ENCODE assay signal across 28 cellular contexts in genomic region chr1:200438911-200439310, GRCh38. TPM values are rescaled to one million over a fixed set of nuclear protein-coding genes. Genes with fewer than 3 reads are reported as not detected.
DNase-seq lines count a peak whose midpoint lies in the region; ATAC-seq and TF ChIP-seq lines count a peak whose summit lies in the region.
"Had no signal": no experiment of that assay in that cellular context is flagged by ENCODE, and none has a peak within 500 bp of the region (broad histone marks: within the 10 kb centered on the region; RNA-seq: fewer than 3 reads in every experiment).

No MANE protein-coding gene starts in this region.

- no peak overlapping the region for H4K91ac ChIP-seq in IMR-90 (ENCODE audit: insufficient read depth, low read depth, low read length)

- no peak overlapping the region for H4K8ac ChIP-seq in IMR-90 (ENCODE audit: low read depth in 2 of 2, low read length in 2 of 2)

- no peak overlapping the region for H3K4me3 ChIP-seq in IMR-90 (ENCODE audit: insufficient read depth, low read depth, low read length)
- no peak overlapping the region for H3K4me3 ChIP-seq in esophagus squamous epithelium
- H3K4me3 ChIP-seq in smooth muscle cell: no peak overlapping the region
- H3K4me3 ChIP-seq: left ventricle myocardium inferior, pancreas, right atrium auricular region, thyroid gland had no signal

- H3K14ac ChIP-seq in IMR-90 (replicated peaks; ENCODE audit: low read depth, low read length): no peak overlapping the region

- no peaks in the 10 kb centered on the region for H3K27me3 ChIP-seq in IMR-90 (ENCODE audit: control insufficient read depth, insufficient read depth, low read length)
- no peaks in the 10 kb centered on the region for H3K27me3 ChIP-seq in esophagus squamous epithelium
- H3K27me3 ChIP-seq in smooth muscle cell (ENCODE audit: low read depth): no peaks in the 10 kb centered on the region
- H3K27me3 ChIP-seq: BE2C, pancreas, right atrium auricular region, thyroid gland had no signal

- TF ChIP-seq POLR2A in IMR-90 (IDR thresholded peaks at IDR 0.05; ENCODE audit: low read depth, low read length) (no peak), esophagus squamous epithelium (IDR thresholded peaks at IDR 0.05) (no peak)

- H2AK5ac ChIP-seq in IMR-90 (ENCODE audit: low read depth, low read length): no peak overlapping the region

- no peaks in the 10 kb centered on the region for H3K79me1 ChIP-seq in IMR-90 (ENCODE audit: low read depth in 1 of 2, low read length in 2 of 2)

- H3K18ac ChIP-seq in IMR-90 (ENCODE audit: low read depth, low read length): no peak overlapping the region

- peak overlapping the region; percentile 32; the same call in 1 of the 2 replicates for H3K4me2 ChIP-seq in IMR-90 (ENCODE audit: low read depth, low read length)
- H3K4me2 ChIP-seq in smooth muscle cell: no peak overlapping the region

- no peaks in the 10 kb centered on the region for H3F3A ChIP-seq in smooth muscle cell (ENCODE audit: low read depth)

- H3K36me3 ChIP-seq in IMR-90 (ENCODE audit: control insufficient read depth, insufficient read depth, low read length) (no peaks in the 10 kb centered on the region), esophagus squamous epithelium (no peaks in the 10 kb centered on the region), smooth muscle cell (ENCODE audit: low read depth) (no peaks in the 10 kb centered on the region)
- H3K36me3 ChIP-seq: BE2C, left ventricle myocardium inferior, pancreas, right atrium auricular region, thyroid gland had no signal

- BruUV-seq in IMR-90 (replicated peaks; lab: Mats Ljungman, UMichigan): no TSS peak

- H3K9me1 ChIP-seq in IMR-90 (ENCODE audit: insufficient read depth, low read length): no peaks in the 10 kb centered on the region

- CTCF ChIA-PET in IMR-90 (lab: Yijun Ruan, JAX): no interaction called here

- no CpG with 5 or more reads among the region's 1 CpG for WGBS in IMR-90 (ENCODE audit: extremely low coverage in 2 of 2, insufficient read length in 1 of 2), 2 experiments
- WGBS in esophagus squamous epithelium, 2 donors: 81 to 88% methylated on average over 1 of the region's 1 CpG
- 93% methylated on average over 1 of the region's 1 CpG for WGBS in smooth muscle cell (ENCODE audit: low lambda C conversion rate)

- in situ Hi-C loops in IMR-90 (cut with MboI; ENCODE audit: low sequenced_read_pairs): no loop called here

- DNase-seq in EH (ENCODE audit: low read depth): peak; percentile 77
- DNase-seq in IMR-90: peak; percentile 84
- peak; percentile 8 for DNase-seq in astrocyte of the hippocampus (ENCODE audit: low read depth, low spot score)
- DNase-seq in kidney glomerular epithelial cell (lab: John Stamatoyannopoulos, UW): peak; percentile 5
- DNase-seq in head of caudate nucleus: no peak
- no peak for DNase-seq in esophagus squamous epithelium (lab: John Stamatoyannopoulos, UW)
- no peak for DNase-seq in left colon
- DNase-seq in smooth muscle cell (lab: John Stamatoyannopoulos, UW; ENCODE audit: unreplicated experiment): no peak
- DNase-seq: activated CD4-positive, CD25-positive, alpha-beta regulatory T cell; activated gamma-delta T cell treated with Interleukin-2 at 50 U/mL for 16 hours; activated T-cell treated with anti-CD3 and anti-CD28 coated beads for 4 hours; amniotic stem cell; BE2C; Caco-2; cerebellar nuclear complex; DMS79 treated with DMSO at 0.1 percent for 48 hours; effector CD8-positive, alpha-beta T cell; left ventricle myocardium inferior; midbrain; natural killer cell; NCI-H187; NCI-H69; pancreas; stimulated activated CD4-positive, alpha-beta T cell treated with anti-CD3 and anti-CD28 coated beads, Interleukin-12 subunit alpha, Interleukin-12 subunit beta, amount 100 ng/mL, for 4 hours; thyroid gland had no signal

- no peak overlapping the region for H2AK9ac ChIP-seq in IMR-90 (replicated peaks; ENCODE audit: low read depth, low read length, poor library complexity)

- no peak overlapping the region for H3K23ac ChIP-seq in IMR-90 (ENCODE audit: low read depth, low read length)

- peak overlapping the region; percentile 80; the same call in 1 of the 2 replicates for H2BK20ac ChIP-seq in IMR-90 (ENCODE audit: low read depth, low read length)

- H3K9me3 ChIP-seq in IMR-90 (ENCODE audit: control insufficient read depth, insufficient read depth, low read length) (no peaks in the 10 kb centered on the region), esophagus squamous epithelium (no peaks in the 10 kb centered on the region), smooth muscle cell (replicated peaks; ENCODE audit: low read depth) (no peaks in the 10 kb centered on the region)
- H3K9me3 ChIP-seq: BE2C, Caco-2, left ventricle myocardium inferior, pancreas, right atrium auricular region, thyroid gland had no signal

- 0 out of 2 replicates have a peak overlapping the region, but pooled peaks have one; percentile 53 for H2BK120ac ChIP-seq in IMR-90 (ENCODE audit: low read depth, low read length)

- H4K5ac ChIP-seq in IMR-90 (ENCODE audit: low read depth, low read length): no peak overlapping the region

- peak overlapping the region; percentile 72 for H2BK5ac ChIP-seq in IMR-90 (ENCODE audit: low read depth, low read length, poor library complexity, severe bottlenecking)

- H2BK15ac ChIP-seq in IMR-90 (ENCODE audit: low read depth, low read length): peak overlapping the region; percentile 84; the same call in 1 of the 3 replicates

- no peak overlapping the region; the same call in 1 of the 2 replicates for H3K4ac ChIP-seq in IMR-90 (ENCODE audit: low read depth, low read length)

- H3K27ac ChIP-seq in IMR-90 (ENCODE audit: insufficient read depth, low read length) (no peak overlapping the region; the same call in 1 of the 2 replicates), esophagus squamous epithelium (no peak overlapping the region), smooth muscle cell (ENCODE audit: low read depth) (no peak overlapping the region)
- H3K27ac ChIP-seq: left ventricle myocardium inferior, pancreas, right atrium auricular region, thyroid gland had no signal

- H4K20me1 ChIP-seq in IMR-90 (ENCODE audit: insufficient read depth, low read length) (no peaks in the 10 kb centered on the region), smooth muscle cell (ENCODE audit: low read depth) (no peaks in the 10 kb centered on the region)

- intact Hi-C loops in IMR-90 (cut with micrococcal nuclease): no loop called here
- intact Hi-C loops in head of caudate nucleus (cut with DNase I): no loop called here
- intact Hi-C loops in esophagus squamous epithelium (cut with DNase I): no loop called here
- intact Hi-C loops in left colon (cut with DNase I, micrococcal nuclease): no loop called here

- ATAC-seq in IMR-90 (ENCODE audit: low read depth) (peak; percentile 86), left colon (no peak)
- ATAC-seq: activated CD8-positive, alpha-beta T cell treated with anti-CD3 and anti-CD28 coated beads for 36 hours; esophagus mucosa; natural killer cell; pancreas had no signal

- H3K4me1 ChIP-seq in IMR-90 (ENCODE audit: control insufficient read depth, insufficient read depth, low read length) (peaks cover 9% of the 10 kb centered on the region), esophagus squamous epithelium (peaks cover 0 to 12% (median 0%) of the 10 kb centered on the region in 3 donors), smooth muscle cell (ENCODE audit: low read depth) (no peaks in the 10 kb centered on the region)
- H3K4me1 ChIP-seq: BE2C, Caco-2, left ventricle myocardium inferior, right atrium auricular region, thyroid gland had no signal

- H3K9ac ChIP-seq in IMR-90 (ENCODE audit: low read depth, low read length): no peak overlapping the region
- H3K9ac ChIP-seq in smooth muscle cell (ENCODE audit: low read depth): no peak overlapping the region

- H3K56ac ChIP-seq in IMR-90 (ENCODE audit: extremely low read depth, insufficient read depth, low read length): no peak overlapping the region

- TF ChIP-seq RAD21 in IMR-90 (IDR thresholded peaks at IDR 0.05; ENCODE audit: low read length): no peak

- POLR2A ChIA-PET in IMR-90 (lab: Charles Lee; ENCODE audit: unreplicated experiment): no interaction called here

- H2AFZ ChIP-seq in IMR-90 (replicated peaks; ENCODE audit: low read length, poor library complexity): no peak overlapping the region
- H2AFZ ChIP-seq in smooth muscle cell (ENCODE audit: low read depth): no peak overlapping the region

- no peak for TF ChIP-seq CTCF in IMR-90 (conservative IDR thresholded peaks at IDR 0.05; ENCODE audit: low read depth, low read length)
- TF ChIP-seq CTCF in esophagus squamous epithelium (IDR thresholded peaks at IDR 0.05): no peak
- TF ChIP-seq CTCF in smooth muscle cell (IDR thresholded peaks at IDR 0.05; ENCODE audit: borderline replicate concordance, insufficient read depth, poor library complexity, severe bottlenecking): no peak

- H3K79me2 ChIP-seq in smooth muscle cell (ENCODE audit: low read depth): no peaks in the 10 kb centered on the region

- dilution Hi-C loops in IMR-90 (cut with HindIII; ENCODE audit: low sequenced_read_pairs, unreplicated experiment): no loop called here

TF ChIP-seq in IMR-90, 13 proteins besides CTCF, POLR2A, EP300 and RAD21 (continues in another document):
- TF ChIP-seq MXI1 (IDR thresholded peaks at IDR 0.05; ENCODE audit: borderline replicate concordance, low read depth, low read length) (no peak), MAZ (IDR thresholded peaks at IDR 0.05; ENCODE audit: borderline replicate concordance, low read depth, low read length) (no peak), RFX5 (IDR thresholded peaks at IDR 0.05; ENCODE audit: low read depth, low read length) (no peak), CHD1 (IDR thresholded peaks at IDR 0.05; ENCODE audit: low read depth, low read length) (no peak), NFE2L2 (IDR thresholded peaks at IDR 0.05; ENCODE audit: low read depth, low read length) (no peak), FOS (IDR thresholded peaks at IDR 0.05; ENCODE audit: low read depth, low read length) (peak; percentile 30; the same call in 1 of the 2 replicates), USF2 (IDR thresholded peaks at IDR 0.05; ENCODE audit: low read depth, low read length) (no peak), CEBPB (IDR thresholded peaks at IDR 0.05; ENCODE audit: low read depth, low read length) (peak; percentile 96)

RNA-seq across cellular contexts. Expression of gene ZNF281, which starts 29.1 kb away (rescaled TPM):
- total RNA-seq in IMR-90 (2012; rRNA removed) (37.5 and 38.0 TPM in 2 replicates), esophagus squamous epithelium (1 to 10 TPM; 2.5 to 8.6 (median 6.3) TPM), left colon (1 to 10 TPM; 6.8 to 9.2 TPM), smooth muscle cell (59.4 and 64.4 TPM in 2 replicates)
- polyA plus RNA-seq in IMR-90 (2012; rRNA removed) (5.4 and 7.0 TPM in 2 replicates), smooth muscle cell (34.4 and 35.0 TPM in 2 replicates)
- 1.1 and 1.7 TPM in 2 replicates for polyA plus RNA-seq in IMR-90 (2012; cell fraction: cytosol; rRNA removed)
- 2.1 and 9.7 TPM in 2 replicates for polyA plus RNA-seq in IMR-90 (2012; cell fraction: nucleus; rRNA removed; ENCODE audit: low replicate concordance)

Comparison
In these comparisons a context has a peak if more than half of its experiments do, and no peak if none do; other contexts are left out.
1. DNase-seq: peak in EH (single experiment), IMR-90 (single experiment), astrocyte of the hippocampus (single experiment) and kidney glomerular epithelial cell (single experiment); none in head of caudate nucleus (0 of 42), esophagus squamous epithelium (single experiment), left colon (0 of 2) and smooth muscle cell (single experiment).